In genomic region chr18:50527636-50528307, GRCh38 we compare ENCODE assay signal across 1 cellular context.
TF ChIP-seq lines count a peak whose summit lies in the region.

No MANE protein-coding gene starts in this region.

TF ChIP-seq in liver, 16 proteins besides CTCF, POLR2A, EP300 and RAD21 (continued from another document):
- TF ChIP-seq, protein P1, sequence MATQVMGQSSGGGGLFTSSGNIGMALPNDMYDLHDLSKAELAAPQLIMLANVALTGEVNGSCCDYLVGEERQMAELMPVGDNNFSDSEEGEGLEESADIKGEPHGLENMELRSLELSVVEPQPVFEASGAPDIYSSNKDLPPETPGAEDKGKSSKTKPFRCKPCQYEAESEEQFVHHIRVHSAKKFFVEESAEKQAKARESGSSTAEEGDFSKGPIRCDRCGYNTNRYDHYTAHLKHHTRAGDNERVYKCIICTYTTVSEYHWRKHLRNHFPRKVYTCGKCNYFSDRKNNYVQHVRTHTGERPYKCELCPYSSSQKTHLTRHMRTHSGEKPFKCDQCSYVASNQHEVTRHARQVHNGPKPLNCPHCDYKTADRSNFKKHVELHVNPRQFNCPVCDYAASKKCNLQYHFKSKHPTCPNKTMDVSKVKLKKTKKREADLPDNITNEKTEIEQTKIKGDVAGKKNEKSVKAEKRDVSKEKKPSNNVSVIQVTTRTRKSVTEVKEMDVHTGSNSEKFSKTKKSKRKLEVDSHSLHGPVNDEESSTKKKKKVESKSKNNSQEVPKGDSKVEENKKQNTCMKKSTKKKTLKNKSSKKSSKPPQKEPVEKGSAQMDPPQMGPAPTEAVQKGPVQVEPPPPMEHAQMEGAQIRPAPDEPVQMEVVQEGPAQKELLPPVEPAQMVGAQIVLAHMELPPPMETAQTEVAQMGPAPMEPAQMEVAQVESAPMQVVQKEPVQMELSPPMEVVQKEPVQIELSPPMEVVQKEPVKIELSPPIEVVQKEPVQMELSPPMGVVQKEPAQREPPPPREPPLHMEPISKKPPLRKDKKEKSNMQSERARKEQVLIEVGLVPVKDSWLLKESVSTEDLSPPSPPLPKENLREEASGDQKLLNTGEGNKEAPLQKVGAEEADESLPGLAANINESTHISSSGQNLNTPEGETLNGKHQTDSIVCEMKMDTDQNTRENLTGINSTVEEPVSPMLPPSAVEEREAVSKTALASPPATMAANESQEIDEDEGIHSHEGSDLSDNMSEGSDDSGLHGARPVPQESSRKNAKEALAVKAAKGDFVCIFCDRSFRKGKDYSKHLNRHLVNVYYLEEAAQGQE (IDR thresholded peaks at IDR 0.05), result no peak
- TF ChIP-seq MAX (IDR thresholded peaks at IDR 0.05) (no peak), HNF4A (conservative IDR thresholded peaks at IDR 0.05) (peak; percentile 65 to 77), FOXA2 (IDR thresholded peaks at IDR 0.05) (peak; percentile 80), ZBTB33 (IDR thresholded peaks at IDR 0.05) (peak; percentile 35), FOXA1 (IDR thresholded peaks at IDR 0.05) (peak; percentile 50), SP1 (IDR thresholded peaks at IDR 0.05) (peak; percentile 83), NR2F2 (IDR thresholded peaks at IDR 0.05) (no peak), JUND (IDR thresholded peaks at IDR 0.05) (peak in 1 of 2 donors; percentile 48), YY1 (IDR thresholded peaks at IDR 0.05) (peak; percentile 33), EGR1 (IDR thresholded peaks at IDR 0.05; ENCODE audit: low read depth in 2 of 2) (no peak), TAF1 (conservative IDR thresholded peaks at IDR 0.05) (no peak), GABPA (IDR thresholded peaks at IDR 0.05 in 1 of 2, conservative IDR thresholded peaks at IDR 0.05 in 1 of 2) (no peak)
- TF ChIP-seq, protein P2, sequence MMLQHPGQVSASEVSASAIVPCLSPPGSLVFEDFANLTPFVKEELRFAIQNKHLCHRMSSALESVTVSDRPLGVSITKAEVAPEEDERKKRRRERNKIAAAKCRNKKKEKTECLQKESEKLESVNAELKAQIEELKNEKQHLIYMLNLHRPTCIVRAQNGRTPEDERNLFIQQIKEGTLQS (IDR thresholded peaks at IDR 0.05), result no peak
